Comparison of ENCODE assay signal across 20 cellular contexts in genomic region chrX:68589372-68589753, GRCh38.
"Had no signal": no experiment of that assay in that cellular context is flagged by ENCODE, and none has a peak within 500 bp of the region (broad histone marks: within the 10 kb centered on the region; RNA-seq: fewer than 3 reads in every experiment).

No MANE protein-coding gene starts in this region.

- H3K4me3 ChIP-seq: esophagus squamous epithelium, lower lobe of right lung, mucosa of descending colon, smooth muscle cell, stomach, thyroid gland had no signal

- H3K9me3 ChIP-seq: esophagus squamous epithelium, neutrophil, thyroid gland had no signal

- H3K79me2 ChIP-seq: parathyroid adenoma had no signal

- H3K27me3 ChIP-seq: neutrophil, stomach, thyroid gland had no signal

- H3K9ac ChIP-seq: parathyroid adenoma had no signal

- DNase-seq: cortex of kidney; effector memory CD8-positive, alpha-beta T cell; esophagus squamous epithelium; hypothalamus; immature natural killer cell; left ventricle myocardium superior; lower lobe of right lung; mucosa of descending colon; naive B cell; stimulated activated CD4-positive, alpha-beta T cell treated with anti-CD3 and anti-CD28 coated beads, Interleukin-12 subunit alpha, Interleukin-12 subunit beta, amount 100 ng/mL, for 4 hours; stimulated activated CD4-positive, alpha-beta T cell treated with anti-CD3 and anti-CD28 coated beads, Interleukin-1b, Interleukin-23, amount 100 ng/mL, for 48 hours; stimulated activated CD4-positive, alpha-beta T cell treated with anti-CD3 and anti-CD28 coated beads, Interleukin-4, amount 100 ng/mL, for 24 hours; stimulated activated naive CD4-positive, alpha-beta T cell treated with Interleukin-2 at 50 U/mL for 16 hours; stomach; thyroid gland had no signal

- H2AFZ ChIP-seq: parathyroid adenoma had no signal

- ATAC-seq: effector memory CD8-positive, alpha-beta T cell; left ventricle myocardium superior; lower lobe of right lung; mucosa of descending colon; sciatic nerve; stimulated activated effector memory CD8-positive, alpha-beta T cell treated with anti-CD3 and anti-CD28 coated beads, Interleukin-12 subunit alpha, Interleukin-12 subunit beta, amount 100 ng/mL, for 72 hours had no signal

- H3K27ac ChIP-seq: esophagus squamous epithelium, lower lobe of right lung, neutrophil, parathyroid adenoma, stomach, thyroid gland had no signal

- H3K4me2 ChIP-seq: smooth muscle cell had no signal

- H3K36me3 ChIP-seq: esophagus squamous epithelium, lower lobe of right lung, neutrophil, stomach, thyroid gland had no signal

- H3K4me1 ChIP-seq: esophagus squamous epithelium, lower lobe of right lung, parathyroid adenoma, stomach, thyroid gland had no signal
